In genomic region chr6:143158113-143158581, GRCh38 we compare ENCODE assay signal across 20 cellular contexts.
DNase-seq lines count a peak whose midpoint lies in the region; ATAC-seq, FAIRE-seq and TF ChIP-seq lines count a peak whose summit lies in the region.
"Had no signal": no experiment of that assay in that cellular context is flagged by ENCODE, and none has a peak within 500 bp of the region (broad histone marks: within the 10 kb centered on the region; RNA-seq: fewer than 3 reads in every experiment).

No MANE protein-coding gene starts in this region.

- ATAC-seq in IMR-90 (ENCODE audit: low read depth): peak; percentile 28
- ATAC-seq in HepG2: no peak
- no peak for ATAC-seq in GM21786 (IDR thresholded peaks at IDR 0.05; ENCODE audit: unreplicated experiment)
- no peak for ATAC-seq in esophagus mucosa

- H3K4me2 ChIP-seq in IMR-90 (ENCODE audit: low read depth, low read length) (no peak overlapping the region), astrocyte (ENCODE audit: low read length) (no peak overlapping the region), HepG2 (ENCODE audit: low read depth, low read length) (no peak overlapping the region)

- H3K9me1 ChIP-seq in IMR-90 (ENCODE audit: insufficient read depth, low read length): peaks cover 3% of the 10 kb centered on the region; the same call in 1 of the 2 replicates

- no peak overlapping the region for H2AK5ac ChIP-seq in IMR-90 (ENCODE audit: low read depth, low read length)

- peak overlapping the region; percentile 35; the same call in 1 of the 2 replicates for H2BK120ac ChIP-seq in IMR-90 (ENCODE audit: low read depth, low read length)

- peaks cover 0 to 4% of the 10 kb centered on the region in 2 experiments; a peak in 1 of 4 replicates for H3K79me1 ChIP-seq in IMR-90 (ENCODE audit: low read depth in 1 of 2, low read length in 2 of 2)

- no peak overlapping the region for H2AK9ac ChIP-seq in IMR-90 (replicated peaks; ENCODE audit: low read depth, low read length, poor library complexity)

- TF ChIP-seq RAD21 in IMR-90 (IDR thresholded peaks at IDR 0.05; ENCODE audit: low read length): no peak
- no peak for TF ChIP-seq RAD21 in HepG2 (CRISPR knock-in tag; IDR thresholded peaks at IDR 0.05)

- no peak overlapping the region for H3K27ac ChIP-seq in IMR-90 (ENCODE audit: insufficient read depth, low read length)
- no peak overlapping the region for H3K27ac ChIP-seq in astrocyte (ENCODE audit: low read depth, low read length)
- H3K27ac ChIP-seq in HepG2 (ENCODE audit: extremely low read length, insufficient read depth, low read length): no peak overlapping the region
- H3K27ac ChIP-seq: ascending aorta, Peyer's patch had no signal

- H3K27ac Mint-ChIP-seq in astrocyte (ENCODE audit: unreplicated experiment): peak overlapping the region; percentile 51
- H3K27ac Mint-ChIP-seq: T-helper 1 cell treated with Interleukin-12 subunit alpha and Interleukin-12 subunit beta and Interleukin-4 antibody, amounts not matched to agents 30 μg/mL and 1 μg/mL, for 36 hours had no signal

- H2BK15ac ChIP-seq in IMR-90 (ENCODE audit: low read depth, low read length): no peak overlapping the region

- TF ChIP-seq EP300 in HepG2 (IDR thresholded peaks at IDR 0.05; ENCODE audit: low read depth in 2 of 2, low read length in 2 of 2) (no peak), HepG2 (CRISPR knock-in tag; IDR thresholded peaks at IDR 0.05; ENCODE audit: borderline replicate concordance) (no peak)

- H3K4me1 Mint-ChIP-seq in astrocyte (ENCODE audit: low read depth, unreplicated experiment): peaks cover 33% of the 10 kb centered on the region

- no peak overlapping the region for H3K56ac ChIP-seq in IMR-90 (ENCODE audit: extremely low read depth, insufficient read depth, low read length)

- no peak overlapping the region for H3K4ac ChIP-seq in IMR-90 (ENCODE audit: low read depth, low read length)

- no peak overlapping the region for H3K4me3 ChIP-seq in AG10803 (ENCODE audit: low read length)
- no peak overlapping the region for H3K4me3 ChIP-seq in IMR-90 (ENCODE audit: insufficient read depth, low read depth, low read length)
- H3K4me3 ChIP-seq in astrocyte (ENCODE audit: insufficient read depth, low read depth, low read length): no peak overlapping the region
- H3K4me3 ChIP-seq in HepG2 (replicated peaks in 1 of 3; ENCODE audit: insufficient read depth in 1 of 3, low read depth in 2 of 3, low read length in 3 of 3): no peak overlapping the region
- H3K4me3 ChIP-seq: ascending aorta, Peyer's patch had no signal

- H3K36me3 ChIP-seq in IMR-90 (ENCODE audit: control insufficient read depth, insufficient read depth, low read length) (no peaks in the 10 kb centered on the region), astrocyte (ENCODE audit: insufficient read depth, low read length) (no peaks in the 10 kb centered on the region), HepG2 (replicated peaks in 1 of 2; ENCODE audit: control insufficient read depth in 1 of 2, insufficient read depth in 2 of 2, low read length in 2 of 2) (no peaks in the 10 kb centered on the region; a peak in 1 of 5 replicates)
- H3K36me3 ChIP-seq: ascending aorta, Peyer's patch had no signal

- no peak overlapping the region for H3K9ac ChIP-seq in IMR-90 (ENCODE audit: low read depth, low read length)
- H3K9ac ChIP-seq in astrocyte (ENCODE audit: low read length): no peak overlapping the region
- no peak overlapping the region for H3K9ac ChIP-seq in HepG2 (ENCODE audit: insufficient read depth, low read depth, low read length)

- no peaks in the 10 kb centered on the region for H3K9me3 Mint-ChIP-seq in astrocyte (ENCODE audit: unreplicated experiment)
- H3K9me3 Mint-ChIP-seq: T-helper 1 cell treated with Interleukin-12 subunit alpha and Interleukin-12 subunit beta and Interleukin-4 antibody, amounts not matched to agents 30 μg/mL and 1 μg/mL, for 36 hours had no signal

- dilution Hi-C loops in IMR-90 (cut with HindIII; ENCODE audit: low sequenced_read_pairs, unreplicated experiment): no loop called here

- H4K20me1 ChIP-seq in IMR-90 (ENCODE audit: insufficient read depth, low read length) (no peaks in the 10 kb centered on the region), astrocyte (ENCODE audit: insufficient read depth, low read length) (no peaks in the 10 kb centered on the region), HepG2 (ENCODE audit: insufficient read depth, low read length) (no peaks in the 10 kb centered on the region)

- H2AFZ ChIP-seq in IMR-90 (replicated peaks; ENCODE audit: low read length, poor library complexity) (peak overlapping the region; percentile 35), astrocyte (ENCODE audit: low read depth, low read length) (no peak overlapping the region), HepG2 (ENCODE audit: low read length) (no peak overlapping the region)

- POLR2A ChIA-PET in IMR-90 (lab: Charles Lee; ENCODE audit: unreplicated experiment): no interaction called here
- POLR2A ChIA-PET in HepG2 (lab: Yijun Ruan, JAX): no interaction called here

- 33% methylated on average over 2 of the region's 3 CpGs; no CpG with 5 or more reads in 1 of the 2 experiments for WGBS in IMR-90 (ENCODE audit: extremely low coverage in 2 of 2, insufficient read length in 1 of 2), 2 experiments
- 77% methylated on average over 3 of the region's 3 CpGs for WGBS in HepG2 (ENCODE audit: low lambda C conversion rate)

- BruUV-seq in IMR-90 (replicated peaks; lab: Mats Ljungman, UMichigan) (no TSS peak), HepG2 (replicated peaks; lab: Mats Ljungman, UMichigan) (no TSS peak)

- DNase-seq in AG10803 (ENCODE audit: low read depth) (peak; percentile 63), IMR-90 (peak; percentile 38), astrocyte (ENCODE audit: low read depth) (no peak), HepG2 (ENCODE audit: low spot score) (no peak), NCI-H146 treated with DMSO at 0.1 percent for 48 hours (lab: John Stamatoyannopoulos, UW; ENCODE audit: unreplicated experiment) (no peak), cerebellum (ENCODE audit: low spot score) (no peak)
- DNase-seq: activated CD4-positive, alpha-beta T cell treated with anti-CD3 and anti-CD28 coated beads, Interleukin-2, amount 50 U/mL, for 1 hour; DND-41; effector CD4-positive, alpha-beta T cell; NCI-H1048; NCI-H345; Peyer's patch; stimulated activated CD4-positive, alpha-beta T cell treated with anti-CD3 and anti-CD28 coated beads, Interleukin-2, amount 100 ng/mL, for 24 hours had no signal

- FAIRE-seq in astrocyte (lab: Jason Lieb, UNC) (no peak), HepG2 (lab: Jason Lieb, UNC) (no peak)
- FAIRE-seq: GM12892, islet of Langerhans, urothelium cell line had no signal

- no peak overlapping the region for H2BK20ac ChIP-seq in IMR-90 (ENCODE audit: low read depth, low read length)

- peak overlapping the region; percentile 62; the same call in 1 of the 2 replicates for H3K14ac ChIP-seq in IMR-90 (replicated peaks; ENCODE audit: low read depth, low read length)

- H3K18ac ChIP-seq in IMR-90 (ENCODE audit: low read depth, low read length): no peak overlapping the region

- H4K5ac ChIP-seq in IMR-90 (ENCODE audit: low read depth, low read length): no peak overlapping the region

- H2BK5ac ChIP-seq in IMR-90 (ENCODE audit: low read depth, low read length, poor library complexity, severe bottlenecking): no peak overlapping the region

- TF ChIP-seq CTCF in AG10803 (conservative IDR thresholded peaks at IDR 0.05; ENCODE audit: low read length): no peak
- TF ChIP-seq CTCF in IMR-90 (conservative IDR thresholded peaks at IDR 0.05; ENCODE audit: low read depth, low read length): no peak
- no peak for TF ChIP-seq CTCF in astrocyte (IDR thresholded peaks at IDR 0.05; ENCODE audit: insufficient read depth, low read depth, low read length)
- TF ChIP-seq CTCF in HepG2 (CRISPR knock-in tag; IDR thresholded peaks at IDR 0.05): no peak

- H3K27me3 ChIP-seq in IMR-90 (ENCODE audit: control insufficient read depth, insufficient read depth, low read length) (no peaks in the 10 kb centered on the region), astrocyte (ENCODE audit: insufficient read depth, low read length) (no peaks in the 10 kb centered on the region), HepG2 (ENCODE audit: control insufficient read depth in 1 of 2, insufficient read depth in 2 of 2, low read length in 2 of 2) (no peaks in the 10 kb centered on the region)
- H3K27me3 ChIP-seq: ascending aorta, Peyer's patch had no signal

- intact Hi-C loops in IMR-90 (cut with micrococcal nuclease) (no loop called here), HepG2 (cut with micrococcal nuclease; ENCODE audit: unreplicated experiment) (no loop called here)

- no peak overlapping the region for H4K91ac ChIP-seq in IMR-90 (ENCODE audit: insufficient read depth, low read depth, low read length)

- H4K8ac ChIP-seq in IMR-90 (ENCODE audit: low read depth in 2 of 2, low read length in 2 of 2): no peak overlapping the region

- no peaks in the 10 kb centered on the region for H3K79me2 ChIP-seq in astrocyte (ENCODE audit: insufficient read depth, low read length)
- H3K79me2 ChIP-seq in HepG2 (ENCODE audit: insufficient read depth, low read length): no peaks in the 10 kb centered on the region

- no peaks in the 10 kb centered on the region for H3K27me3 Mint-ChIP-seq in astrocyte (ENCODE audit: low read depth, unreplicated experiment)

- H3K4me3 Mint-ChIP-seq in astrocyte (ENCODE audit: unreplicated experiment): no peak overlapping the region
- H3K4me3 Mint-ChIP-seq: T-helper 1 cell treated with Interleukin-12 subunit alpha and Interleukin-12 subunit beta and Interleukin-4 antibody, amounts not matched to agents 30 μg/mL and 1 μg/mL, for 36 hours had no signal

- H3K4me1 ChIP-seq in IMR-90 (ENCODE audit: control insufficient read depth, insufficient read depth, low read length): peaks cover 9% of the 10 kb centered on the region
- H3K4me1 ChIP-seq in astrocyte (ENCODE audit: insufficient read depth, low read length): no peaks in the 10 kb centered on the region
- H3K4me1 ChIP-seq in HepG2 (ENCODE audit: insufficient read depth, low read length): peaks cover 10% of the 10 kb centered on the region; the same call in 1 of the 2 replicates
- H3K4me1 ChIP-seq: ascending aorta, Peyer's patch had no signal

- TF ChIP-seq POLR2A in IMR-90 (IDR thresholded peaks at IDR 0.05; ENCODE audit: low read depth, low read length): no peak
- TF ChIP-seq POLR2A in HepG2 (IDR thresholded peaks at IDR 0.05; ENCODE audit: insufficient read depth in 1 of 2, low read depth in 2 of 2, low read length in 2 of 2): no peak

- H3K23ac ChIP-seq in IMR-90 (ENCODE audit: low read depth, low read length): no peak overlapping the region

- peaks cover 6% of the 10 kb centered on the region for H3K36me3 Mint-ChIP-seq in astrocyte (ENCODE audit: low read depth, unreplicated experiment)

- H3K9me3 ChIP-seq in IMR-90 (ENCODE audit: control insufficient read depth, insufficient read depth, low read length) (no peaks in the 10 kb centered on the region), astrocyte (ENCODE audit: insufficient read depth, low read depth, low read length) (no peaks in the 10 kb centered on the region), HepG2 (ENCODE audit: low read length) (no peaks in the 10 kb centered on the region)
- H3K9me3 ChIP-seq: ascending aorta, Peyer's patch had no signal

- CTCF ChIA-PET in IMR-90 (lab: Yijun Ruan, JAX) (interaction anchor here (0.6 to 1.5 kb wide), 2 partner anchors 17 to 105 kb away, joined by 3 read pairs; no protein-coding TSS in a partner anchor), HepG2 (lab: Yijun Ruan, JAX; ENCODE audit: low intra/inter-chr PET ratio, low total read pairs) (no interaction called here)

- in situ Hi-C loops in IMR-90 (cut with MboI; ENCODE audit: low sequenced_read_pairs): no loop called here
- in situ Hi-C loops in HepG2 (cut with HindIII; ENCODE audit: extremely low pct_ligation_motif_present, low pct_unique_long_range_greater_than_20kb): no loop called here

Comparison
In these comparisons a context has a peak if more than half of its experiments do, and no peak if none do; other contexts are left out.
1. DNase-seq: peak in AG10803 (single experiment) and IMR-90 (single experiment); none in astrocyte (single experiment), HepG2 (single experiment), NCI-H146 treated with DMSO at 0.1 percent for 48 hours (single experiment) and cerebellum (single experiment).